In genomic region chr18:31977270-31977872, GRCh38 we compare ENCODE assay signal across 8 cellular contexts. TPM values are rescaled to one million over a fixed set of nuclear protein-coding genes. Genes with fewer than 3 reads are reported as not detected.
DNase-seq lines count a peak whose midpoint lies in the region; ATAC-seq, FAIRE-seq and TF ChIP-seq lines count a peak whose summit lies in the region.

No MANE protein-coding gene starts in this region.

- no peaks in the 10 kb centered on the region for H4K20me1 ChIP-seq in MM.1S (ENCODE audit: insufficient read depth, low read length)

- TF ChIP-seq CTCF in MM.1S (IDR thresholded peaks at IDR 0.05; ENCODE audit: low read length) = peak; percentile 75
- peak; percentile 70 for TF ChIP-seq CTCF in fibroblast of pulmonary artery (IDR thresholded peaks at IDR 0.05; ENCODE audit: low read length, missing control alignments)
- peak; percentile 76 for TF ChIP-seq CTCF in neural crest cell (conservative IDR thresholded peaks at IDR 0.05)

- FAIRE-seq in TTC549 (lab: Jason Lieb, UNC) = peak; percentile 45

- no peak overlapping the region for H3K27ac ChIP-seq in MM.1S (ENCODE audit: low read length)

- H3K4me3 Mint-ChIP-seq in neural crest cell = no peak overlapping the region

- peak; percentile 27 for DNase-seq in SIG-M5 treated with dmso at 0.1 percent for 504 hours (lab: John Stamatoyannopoulos, UW; ENCODE audit: unreplicated experiment)
- no peak for DNase-seq in SIG-M5 (lab: John Stamatoyannopoulos, UW)
- DNase-seq in MM.1S = peak; percentile 63
- DNase-seq in fibroblast of pulmonary artery (ENCODE audit: low read depth) = peak; percentile 72
- DNase-seq in neural crest cell (ENCODE audit: low read depth, low spot score) = peak; percentile 58

- H2AFZ ChIP-seq in MM.1S (ENCODE audit: low read length) = no peak overlapping the region

- ATAC-seq in HG03039 (IDR thresholded peaks at IDR 0.05; ENCODE audit: unreplicated experiment) (no peak), HG03439 (IDR thresholded peaks at IDR 0.05; ENCODE audit: unreplicated experiment) (no peak)

- H3K27me3 ChIP-seq in MM.1S (replicated peaks; ENCODE audit: insufficient read depth, low read length) = no peaks in the 10 kb centered on the region

- no peak overlapping the region for H3K9ac ChIP-seq in MM.1S (ENCODE audit: low read length)

- no peaks in the 10 kb centered on the region for H3K79me2 ChIP-seq in MM.1S (ENCODE audit: low read length)

- no peak overlapping the region for H3K4me2 ChIP-seq in MM.1S (ENCODE audit: low read depth, low read length)

- H3K4me3 ChIP-seq in MM.1S (ENCODE audit: low read length) (no peak overlapping the region), fibroblast of pulmonary artery (replicated peaks; ENCODE audit: low read depth, low read length) (no peak overlapping the region)

- H3K9me3 ChIP-seq in MM.1S (replicated peaks; ENCODE audit: insufficient read depth, low read length) = no peaks in the 10 kb centered on the region

- no peaks in the 10 kb centered on the region for H3F3A ChIP-seq in MM.1S (ENCODE audit: insufficient read depth, low read length)

- no peak overlapping the region for H3K27ac Mint-ChIP-seq in neural crest cell (ENCODE audit: unreplicated experiment)

- H3K4me1 Mint-ChIP-seq in neural crest cell = peaks cover 3% of the 10 kb centered on the region

- peaks cover 18% of the 10 kb centered on the region for H3K9me3 Mint-ChIP-seq in neural crest cell

- no peaks in the 10 kb centered on the region for H3K9me2 ChIP-seq in MM.1S (replicated peaks; ENCODE audit: insufficient read depth, low read length)

- peaks cover 14% of the 10 kb centered on the region for H3K36me3 Mint-ChIP-seq in neural crest cell (ENCODE audit: low read depth)

- H3K36me3 ChIP-seq in MM.1S (replicated peaks; ENCODE audit: insufficient read depth, low read length) = no peaks in the 10 kb centered on the region

- H3K27me3 Mint-ChIP-seq in neural crest cell (ENCODE audit: low read depth) = no peaks in the 10 kb centered on the region

- H3K4me1 ChIP-seq in MM.1S (ENCODE audit: low read length) = no peaks in the 10 kb centered on the region

RNA-seq across cellular contexts. Expression of gene TRAPPC8, which starts 34.4 kb away (rescaled TPM):
- 27.7 and 31.2 TPM in 2 replicates for total RNA-seq in neural crest cell

RNA-seq across cellular contexts. Expression of gene RNF125, which starts 41.3 kb away (rescaled TPM):
- total RNA-seq in neural crest cell = 1.1 and 1.6 TPM in 2 replicates
